ENCODE assay signal across 8 cellular contexts in genomic region chr12:21526721-21527345, GRCh38. TPM values are rescaled to one million over a fixed set of nuclear protein-coding genes. Genes with fewer than 3 reads are reported as not detected.
DNase-seq lines count a peak whose midpoint lies in the region; TF ChIP-seq lines count a peak whose summit lies in the region.

No MANE protein-coding gene starts in this region.

- H3K4me3 ChIP-seq in CD8-positive, alpha-beta memory T cell (ENCODE audit: low read length) = peak overlapping the region; percentile 56
- peak overlapping the region; percentile 61 for H3K4me3 ChIP-seq in duodenal mucosa (ENCODE audit: low read depth in 1 of 2, low read length in 2 of 2)

- peaks cover 0 to 5% (median 0%) of the 10 kb centered on the region in 3 donors for H3K36me3 Mint-ChIP-seq in CD8-positive, alpha-beta memory T cell
- no peaks in the 10 kb centered on the region for H3K36me3 Mint-ChIP-seq in nephron progenitor cell (ENCODE audit: low read depth)

- CTCF ChIA-PET in CD8-positive, alpha-beta memory T cell (lab: Charles Lee) = interaction anchor here (0.9 kb wide), 1 partner anchor 31 kb away, joined by 3 read pairs; no protein-coding TSS in a partner anchor

- no peaks in the 10 kb centered on the region for H3K36me3 ChIP-seq in CD8-positive, alpha-beta memory T cell (ENCODE audit: insufficient read depth, low read length)
- H3K36me3 ChIP-seq in duodenal mucosa (ENCODE audit: control insufficient read depth in 1 of 2, insufficient read depth in 2 of 2, low read length in 2 of 2) = no peaks in the 10 kb centered on the region

- peak overlapping the region; percentile 72 to 88 (median 76) for H3K4me3 Mint-ChIP-seq in CD8-positive, alpha-beta memory T cell
- H3K4me3 Mint-ChIP-seq in nephron progenitor cell = peak overlapping the region; percentile 84

- peak overlapping the region in 1 of 8 donors; percentile 70 for H3K27ac Mint-ChIP-seq in CD8-positive, alpha-beta memory T cell
- peak overlapping the region; percentile 2 for H3K27ac Mint-ChIP-seq in nephron progenitor cell

- no peak overlapping the region for H3K9ac ChIP-seq in duodenal mucosa (ENCODE audit: low read depth in 1 of 2, low read length in 2 of 2)

- peaks cover 0 to 5% (median 3%) of the 10 kb centered on the region in 5 donors for H3K9me3 Mint-ChIP-seq in CD8-positive, alpha-beta memory T cell
- H3K9me3 Mint-ChIP-seq in nephron progenitor cell = peaks cover 10% of the 10 kb centered on the region

- H3K9me3 ChIP-seq in CD8-positive, alpha-beta memory T cell (ENCODE audit: low read length) = no peaks in the 10 kb centered on the region
- H3K9me3 ChIP-seq in duodenal mucosa (ENCODE audit: control insufficient read depth in 1 of 2, low read length in 2 of 2) = no peaks in the 10 kb centered on the region

- H3K27me3 ChIP-seq in CD8-positive, alpha-beta memory T cell (ENCODE audit: insufficient read depth, low read length, poor library complexity, severe bottlenecking) = peaks cover 6% of the 10 kb centered on the region
- H3K27me3 ChIP-seq in duodenal mucosa (ENCODE audit: control insufficient read depth in 1 of 2, insufficient read depth in 2 of 2, low read length in 2 of 2) = peaks cover 16 to 34% of the 10 kb centered on the region in 2 donors

- H3K27ac ChIP-seq in CD8-positive, alpha-beta memory T cell (ENCODE audit: low read depth, low read length) = no peak overlapping the region
- H3K27ac ChIP-seq in duodenal mucosa (ENCODE audit: low read depth, low read length) = no peak overlapping the region

- H3K27me3 Mint-ChIP-seq in CD8-positive, alpha-beta memory T cell = peaks cover 7 to 41% of the 10 kb centered on the region in 2 donors
- peaks cover 22% of the 10 kb centered on the region for H3K27me3 Mint-ChIP-seq in nephron progenitor cell (ENCODE audit: low read depth, poor library complexity)

- H3K4me1 ChIP-seq in CD8-positive, alpha-beta memory T cell (ENCODE audit: insufficient read depth, low read length) = no peaks in the 10 kb centered on the region
- no peaks in the 10 kb centered on the region for H3K4me1 ChIP-seq in duodenal mucosa (ENCODE audit: control insufficient read depth in 1 of 2, insufficient read depth in 2 of 2, low read length in 2 of 2)

- no peak for TF ChIP-seq CTCF in nephron progenitor cell (IDR thresholded peaks at IDR 0.05)

- peaks cover 7 to 14% (median 9%) of the 10 kb centered on the region in 3 donors for H3K4me1 Mint-ChIP-seq in CD8-positive, alpha-beta memory T cell
- peaks cover 16% of the 10 kb centered on the region for H3K4me1 Mint-ChIP-seq in nephron progenitor cell

- POLR2A ChIA-PET in CD8-positive, alpha-beta memory T cell (lab: Charles Lee) = interaction anchor here (0.5 to 0.8 kb wide), 2 partner anchors 25 to 1911 kb away, joined by 3 to 4 read pairs; partner anchors contain the start of genes GOLT1B and RECQL

- DNase-seq in CD8-positive, alpha-beta memory T cell = no peak
- DNase-seq in NCI-H2081 (lab: John Stamatoyannopoulos, UW) = peak; percentile 8 to 35
- DNase-seq in nephron progenitor cell = no peak
- DNase-seq in SIG-M5 (lab: John Stamatoyannopoulos, UW) = no peak
- no peak for DNase-seq in AML-193 (lab: John Stamatoyannopoulos, UW)
- DNase-seq in activated CD4-positive, alpha-beta T cell treated with anti-CD3 and anti-CD28 coated beads for 4 hours = no peak
- no peak for DNase-seq in activated CD8-positive, alpha-beta memory T cell treated with anti-CD3 and anti-CD28 coated beads, Interleukin-2, amount 50 U/mL, for 4 hours

RNA-seq across cellular contexts. Expression of gene SPX, which starts 0.7 kb away (rescaled TPM):
- total RNA-seq in CD8-positive, alpha-beta memory T cell = under 1 TPM; 0.28 to 0.64 TPM
- polyA plus RNA-seq in CD8-positive, alpha-beta memory T cell = not detected

RNA-seq across cellular contexts. Expression of gene GOLT1B, which starts 25.2 kb away (rescaled TPM):
- total RNA-seq in CD8-positive, alpha-beta memory T cell = 10 to 100 TPM; 48.1 to 52.3 TPM
- polyA plus RNA-seq in CD8-positive, alpha-beta memory T cell = 25.8 TPM

RNA-seq across cellular contexts. Expression of gene RECQL, which starts 25.4 kb away (rescaled TPM):
- total RNA-seq in CD8-positive, alpha-beta memory T cell = 100 to 1,000 TPM in 1 of 2 experiments, 10 to 100 TPM in 1; 95.1 to 101 TPM
- polyA plus RNA-seq in CD8-positive, alpha-beta memory T cell = 87.3 TPM

Comparison
In these comparisons a context has a peak if more than half of its experiments do, and no peak if none do; other contexts are left out.
1. DNase-seq: peak in NCI-H2081 (2 of 2); none in CD8-positive, alpha-beta memory T cell (0 of 5), nephron progenitor cell (single experiment), SIG-M5 (single experiment), AML-193 (0 of 2), activated CD4-positive, alpha-beta T cell treated with anti-CD3 and anti-CD28 coated beads for 4 hours (0 of 2) and activated CD8-positive, alpha-beta memory T cell treated with anti-CD3 and anti-CD28 coated beads, Interleukin-2, amount 50 U/mL, for 4 hours (single experiment).